In genomic region chr14:91987192-91987591, GRCh38 we compare ENCODE assay signal across 15 cellular contexts. TPM values are rescaled to one million over a fixed set of nuclear protein-coding genes. Genes with fewer than 3 reads are reported as not detected.
DNase-seq lines count a peak whose midpoint lies in the region; ATAC-seq, FAIRE-seq and TF ChIP-seq lines count a peak whose summit lies in the region.
"Had no signal": no experiment of that assay in that cellular context is flagged by ENCODE, and none has a peak within 500 bp of the region (broad histone marks: within the 10 kb centered on the region; RNA-seq: fewer than 3 reads in every experiment).

No MANE protein-coding gene starts in this region.

- DNase-seq in activated CD4-positive, alpha-beta T cell treated with anti-CD3 and anti-CD28 coated beads, Interleukin-2, amount 10 ng/mL, durations not matched to agents 7 days and 5 days, result no peak
- no peak for DNase-seq in activated CD4-positive, alpha-beta T cell treated with anti-CD3 and anti-CD28 coated beads for 36 hours
- DNase-seq in GM12891 (ENCODE audit: insufficient read length, low spot score) (no peak), left lobe of liver (ENCODE audit: low spot score) (no peak), thyroid gland (peak; percentile 56 to 63), immature natural killer cell (no peak), NCI-H1092 (lab: John Stamatoyannopoulos, UW) (no peak)
- DNase-seq: Calu3, DMS79 had no signal

- no peaks in the 10 kb centered on the region for H3K9me3 Mint-ChIP-seq in activated CD4-positive, alpha-beta T cell treated with anti-CD3 and anti-CD28 coated beads, Interleukin-2, amount 10 ng/mL, durations not matched to agents 7 days and 5 days
- no peaks in the 10 kb centered on the region for H3K9me3 Mint-ChIP-seq in activated CD4-positive, alpha-beta T cell treated with anti-CD3 and anti-CD28 coated beads for 36 hours (ENCODE audit: low read depth)
- no peaks in the 10 kb centered on the region for H3K9me3 Mint-ChIP-seq in immature natural killer cell

- H3K36me3 ChIP-seq in thyroid gland, result peaks cover 4 to 6% of the 10 kb centered on the region in 2 donors

- no peak for TF ChIP-seq CTCF in thyroid gland (IDR thresholded peaks at IDR 0.05)

- peaks cover 5 to 10% of the 10 kb centered on the region in 2 donors for H3K4me1 ChIP-seq in thyroid gland
- H3K4me1 ChIP-seq: BLaER1, HAP-1 had no signal

- peak; percentile 51 for FAIRE-seq in GM12891 (lab: Jason Lieb, UNC)
- FAIRE-seq: GM12878, H1 had no signal

- H3K4me3 Mint-ChIP-seq in activated CD4-positive, alpha-beta T cell treated with anti-CD3 and anti-CD28 coated beads, Interleukin-2, amount 10 ng/mL, durations not matched to agents 7 days and 5 days, result no peak overlapping the region
- H3K4me3 Mint-ChIP-seq in activated CD4-positive, alpha-beta T cell treated with anti-CD3 and anti-CD28 coated beads for 36 hours, result no peak overlapping the region
- no peak overlapping the region for H3K4me3 Mint-ChIP-seq in immature natural killer cell

- no peaks in the 10 kb centered on the region for H3K27me3 ChIP-seq in thyroid gland
- H3K27me3 ChIP-seq: BLaER1 had no signal

- POLR2A ChIA-PET in activated CD4-positive, alpha-beta T cell treated with anti-CD3 and anti-CD28 coated beads, Interleukin-2, amount 10 ng/mL, durations not matched to agents 7 days and 5 days (lab: Charles Lee), result no interaction called here
- POLR2A ChIA-PET in activated CD4-positive, alpha-beta T cell treated with anti-CD3 and anti-CD28 coated beads for 36 hours (lab: Charles Lee), result no interaction called here

- H3K4me3 ChIP-seq in thyroid gland (replicated peaks in 1 of 3), result no peak overlapping the region
- H3K4me3 ChIP-seq: BLaER1, GM12878, HAP-1 had no signal

- H3K27ac Mint-ChIP-seq in activated CD4-positive, alpha-beta T cell treated with anti-CD3 and anti-CD28 coated beads, Interleukin-2, amount 10 ng/mL, durations not matched to agents 7 days and 5 days, result peak overlapping the region; percentile 3
- H3K27ac Mint-ChIP-seq in activated CD4-positive, alpha-beta T cell treated with anti-CD3 and anti-CD28 coated beads for 36 hours, result no peak overlapping the region
- peak overlapping the region in 1 of 6 donors; percentile 62 for H3K27ac Mint-ChIP-seq in immature natural killer cell

- TF ChIP-seq POLR2A in GM12891 (IDR thresholded peaks at IDR 0.05; ENCODE audit: low read depth, low read length), result no peak
- TF ChIP-seq POLR2A in thyroid gland (IDR thresholded peaks at IDR 0.05), result no peak

- H3K27me3 Mint-ChIP-seq in activated CD4-positive, alpha-beta T cell treated with anti-CD3 and anti-CD28 coated beads, Interleukin-2, amount 10 ng/mL, durations not matched to agents 7 days and 5 days, result no peaks in the 10 kb centered on the region
- no peaks in the 10 kb centered on the region for H3K27me3 Mint-ChIP-seq in activated CD4-positive, alpha-beta T cell treated with anti-CD3 and anti-CD28 coated beads for 36 hours
- no peaks in the 10 kb centered on the region for H3K27me3 Mint-ChIP-seq in immature natural killer cell (ENCODE audit: low read depth in 3 of 3)

- intact Hi-C loops in activated CD4-positive, alpha-beta T cell treated with anti-CD3 and anti-CD28 coated beads for 36 hours (cut with DNase I, micrococcal nuclease), result no loop called here
- intact Hi-C loops in thyroid gland (cut with DNase I), result no loop called here

- no peak for ATAC-seq in activated CD4-positive, alpha-beta T cell treated with anti-CD3 and anti-CD28 coated beads for 36 hours
- ATAC-seq in left lobe of liver, result peak; percentile 58
- no peak for ATAC-seq in HG03469 (IDR thresholded peaks at IDR 0.05; ENCODE audit: unreplicated experiment)
- ATAC-seq: GM12878 had no signal

- H3K36me3 Mint-ChIP-seq in activated CD4-positive, alpha-beta T cell treated with anti-CD3 and anti-CD28 coated beads, Interleukin-2, amount 10 ng/mL, durations not matched to agents 7 days and 5 days (ENCODE audit: low read depth), result peaks cover 66% of the 10 kb centered on the region
- H3K36me3 Mint-ChIP-seq in activated CD4-positive, alpha-beta T cell treated with anti-CD3 and anti-CD28 coated beads for 36 hours (ENCODE audit: low read depth), result peaks cover 46% of the 10 kb centered on the region
- peaks cover 29 to 56% (median 34%) of the 10 kb centered on the region in 3 donors for H3K36me3 Mint-ChIP-seq in immature natural killer cell

- CTCF ChIA-PET in activated CD4-positive, alpha-beta T cell treated with anti-CD3 and anti-CD28 coated beads, Interleukin-2, amount 10 ng/mL, durations not matched to agents 7 days and 5 days (lab: Charles Lee), result no interaction called here
- CTCF ChIA-PET in activated CD4-positive, alpha-beta T cell treated with anti-CD3 and anti-CD28 coated beads for 36 hours (lab: Charles Lee), result interaction anchor here (1.4 to 1.7 kb wide), 2 partner anchors 9 to 11 kb away, joined by 3 to 7 read pairs; no protein-coding TSS in a partner anchor

- WGBS in thyroid gland, 2 donors, result 40 to 41% methylated on average over 3 of the region's 3 CpGs

- H3K4me1 Mint-ChIP-seq in activated CD4-positive, alpha-beta T cell treated with anti-CD3 and anti-CD28 coated beads, Interleukin-2, amount 10 ng/mL, durations not matched to agents 7 days and 5 days, result no peaks in the 10 kb centered on the region
- peaks cover 6% of the 10 kb centered on the region for H3K4me1 Mint-ChIP-seq in activated CD4-positive, alpha-beta T cell treated with anti-CD3 and anti-CD28 coated beads for 36 hours
- H3K4me1 Mint-ChIP-seq in immature natural killer cell, result peaks cover 1 to 7% of the 10 kb centered on the region in 2 donors

- H3K27ac ChIP-seq in thyroid gland, result no peak overlapping the region
- H3K27ac ChIP-seq: 22Rv1, BLaER1 had no signal

- H3K9me3 ChIP-seq in thyroid gland, result no peaks in the 10 kb centered on the region
- H3K9me3 ChIP-seq: BLaER1, HAP-1 had no signal

TF ChIP-seq in GM12891, 5 proteins besides CTCF, POLR2A, EP300 and RAD21:
- no peak for TF ChIP-seq TAF1 (IDR thresholded peaks at IDR 0.05; ENCODE audit: low read depth, low read length)
- TF ChIP-seq SPI1 (IDR thresholded peaks at IDR 0.05; ENCODE audit: low read depth, low read length), result no peak
- no peak for TF ChIP-seq POLR2AphosphoS5 (IDR thresholded peaks at IDR 0.05; ENCODE audit: low read depth, low read length)
- no peak for TF ChIP-seq POU2F2 (IDR thresholded peaks at IDR 0.05; ENCODE audit: low read depth, low read length)
- no peak for TF ChIP-seq PAX5 (IDR thresholded peaks at IDR 0.05; ENCODE audit: insufficient read depth, low read length, severe bottlenecking)

RNA-seq across cellular contexts. Expression of gene FBLN5, which starts 39.7 kb away (rescaled TPM):
- total RNA-seq in activated CD4-positive, alpha-beta T cell treated with anti-CD3 and anti-CD28 coated beads, Interleukin-2, amount 10 ng/mL, durations not matched to agents 7 days and 5 days, result 1 to 10 TPM; 3.8 to 4.1 TPM
- 1 to 10 TPM; 3.0 to 4.7 TPM for total RNA-seq in activated CD4-positive, alpha-beta T cell treated with anti-CD3 and anti-CD28 coated beads for 36 hours
- polyA plus RNA-seq in GM12891 (2012; ENCODE audit: low read depth, missing spikeins), result 0.37 TPM
- total RNA-seq in left lobe of liver, result 7.7 TPM
- total RNA-seq in thyroid gland, result 100 to 1,000 TPM in 1 of 4 donors, 10 to 100 TPM in 3; 71.5 to 110 (median 86.4) TPM
- 1 to 10 TPM; 3.0 to 3.8 (median 3.0) TPM for polyA plus RNA-seq in immature natural killer cell

RNA-seq across cellular contexts. Expression of gene TRIP11, which starts 52.7 kb away (rescaled TPM):
- 10 to 100 TPM; 43.6 to 44.7 TPM for total RNA-seq in activated CD4-positive, alpha-beta T cell treated with anti-CD3 and anti-CD28 coated beads, Interleukin-2, amount 10 ng/mL, durations not matched to agents 7 days and 5 days
- total RNA-seq in activated CD4-positive, alpha-beta T cell treated with anti-CD3 and anti-CD28 coated beads for 36 hours, result 10 to 100 TPM; 35.7 to 41.0 TPM
- polyA plus RNA-seq in GM12891 (2012; ENCODE audit: low read depth, missing spikeins), result 8.8 TPM
- 29.8 TPM for total RNA-seq in left lobe of liver
- total RNA-seq in thyroid gland, result 10 to 100 TPM; 35.5 to 45.1 (median 41.7) TPM
- polyA plus RNA-seq in immature natural killer cell, result 10 to 100 TPM; 14.3 to 62.6 (median 24.3) TPM

Comparison
In these comparisons a context has a peak if more than half of its experiments do, and no peak if none do; other contexts are left out.
1. DNase-seq: peak in thyroid gland (2 of 2); none in activated CD4-positive, alpha-beta T cell treated with anti-CD3 and anti-CD28 coated beads, Interleukin-2, amount 10 ng/mL, durations not matched to agents 7 days and 5 days (single experiment), activated CD4-positive, alpha-beta T cell treated with anti-CD3 and anti-CD28 coated beads for 36 hours (single experiment), GM12891 (single experiment), left lobe of liver (single experiment), immature natural killer cell (0 of 3) and NCI-H1092 (single experiment).